ENCODE assay signal across 11 cellular contexts in genomic region chr5:65021527-65022226, GRCh38.
DNase-seq lines count a peak whose midpoint lies in the region; ATAC-seq and TF ChIP-seq lines count a peak whose summit lies in the region.
"Had no signal": no experiment of that assay in that cellular context is flagged by ENCODE, and none has a peak within 500 bp of the region (broad histone marks: within the 10 kb centered on the region; RNA-seq: fewer than 3 reads in every experiment).

No MANE protein-coding gene starts in this region.

- H3K4me3 ChIP-seq in CD8-positive, alpha-beta T cell (ENCODE audit: low read depth, low read length): no peak overlapping the region
- no peak overlapping the region for H3K4me3 ChIP-seq in vagina

- H3K27me3 ChIP-seq in CD8-positive, alpha-beta T cell (ENCODE audit: insufficient read depth, low read length): no peaks in the 10 kb centered on the region
- no peaks in the 10 kb centered on the region for H3K27me3 ChIP-seq in vagina

- POLR2A ChIA-PET in CD8-positive, alpha-beta T cell (lab: Charles Lee): no interaction called here

- peak; percentile 63 for ATAC-seq in CD8-positive, alpha-beta T cell
- peak; percentile 64 for ATAC-seq in GM19395 (IDR thresholded peaks at IDR 0.05; ENCODE audit: unreplicated experiment)
- ATAC-seq in HG03378 (IDR thresholded peaks at IDR 0.05; ENCODE audit: unreplicated experiment): peak; percentile 55
- ATAC-seq in central memory CD8-positive, alpha-beta T cell (replicated peaks; ENCODE audit: extremely low read depth, poor library complexity, severe bottlenecking): peak; percentile 88
- ATAC-seq: esophagus mucosa had no signal

- no peaks in the 10 kb centered on the region for H3K9me3 ChIP-seq in CD8-positive, alpha-beta T cell (ENCODE audit: low read length)
- no peaks in the 10 kb centered on the region for H3K9me3 ChIP-seq in vagina

- no peak overlapping the region for H3K4me3 Mint-ChIP-seq in CD8-positive, alpha-beta T cell
- H3K4me3 Mint-ChIP-seq in central memory CD8-positive, alpha-beta T cell: no peak overlapping the region

- no peaks in the 10 kb centered on the region for H3K9me3 Mint-ChIP-seq in CD8-positive, alpha-beta T cell
- H3K9me3 Mint-ChIP-seq in central memory CD8-positive, alpha-beta T cell: no peaks in the 10 kb centered on the region

- H3K27ac ChIP-seq in CD8-positive, alpha-beta T cell (ENCODE audit: low read depth, low read length): no peak overlapping the region
- no peak overlapping the region for H3K27ac ChIP-seq in vagina

- H3K36me3 Mint-ChIP-seq in CD8-positive, alpha-beta T cell: peaks cover 10% of the 10 kb centered on the region
- H3K36me3 Mint-ChIP-seq in central memory CD8-positive, alpha-beta T cell (ENCODE audit: insufficient read depth): no peaks in the 10 kb centered on the region

- no peaks in the 10 kb centered on the region for H3K36me3 ChIP-seq in CD8-positive, alpha-beta T cell (ENCODE audit: insufficient read depth, low read length)
- H3K36me3 ChIP-seq in vagina: no peaks in the 10 kb centered on the region

- H3K27me3 Mint-ChIP-seq in CD8-positive, alpha-beta T cell (ENCODE audit: low read depth): no peaks in the 10 kb centered on the region
- H3K27me3 Mint-ChIP-seq in central memory CD8-positive, alpha-beta T cell: no peaks in the 10 kb centered on the region

- H3K4me1 ChIP-seq in CD8-positive, alpha-beta T cell (ENCODE audit: insufficient read depth, low read length): peaks cover 4% of the 10 kb centered on the region
- H3K4me1 ChIP-seq in vagina: no peaks in the 10 kb centered on the region

- no peak for TF ChIP-seq CTCF in CD8-positive, alpha-beta T cell (IDR thresholded peaks at IDR 0.05)
- TF ChIP-seq CTCF in vagina (IDR thresholded peaks at IDR 0.05): no peak

- no peak for DNase-seq in CD8-positive, alpha-beta T cell
- DNase-seq in central memory CD8-positive, alpha-beta T cell (ENCODE audit: low spot score in 2 of 2): no peak
- DNase-seq in HCEC 1CT: no peak
- DNase-seq in NCI-H1105 treated with DMSO at 0.1 percent for 48 hours (lab: John Stamatoyannopoulos, UW): no peak
- no peak for DNase-seq in dedifferentiated amniotic fluid mesenchymal stem cell (ENCODE audit: extremely low spot score)
- DNase-seq in vagina (ENCODE audit: extremely low spot score in 2 of 2): no peak
- DNase-seq: COR-L47, NCI-H1417 had no signal

- peaks cover 23% of the 10 kb centered on the region for H3K4me1 Mint-ChIP-seq in CD8-positive, alpha-beta T cell (ENCODE audit: low read depth)
- H3K4me1 Mint-ChIP-seq in central memory CD8-positive, alpha-beta T cell: peaks cover 12% of the 10 kb centered on the region

- peak overlapping the region; percentile 33 for H3K27ac Mint-ChIP-seq in CD8-positive, alpha-beta T cell
- peak overlapping the region; percentile 66 for H3K27ac Mint-ChIP-seq in central memory CD8-positive, alpha-beta T cell (ENCODE audit: low read depth)

- CTCF ChIA-PET in CD8-positive, alpha-beta T cell (lab: Charles Lee): no interaction called here

- intact Hi-C loops in CD8-positive, alpha-beta T cell (cut with DNase I, micrococcal nuclease): no loop called here
- intact Hi-C loops in vagina (cut with DNase I): no loop called here

- no peak for TF ChIP-seq POLR2A in vagina (IDR thresholded peaks at IDR 0.05)
